Comparison of ENCODE assay signal across 9 cellular contexts in the genomic region with DNA sequence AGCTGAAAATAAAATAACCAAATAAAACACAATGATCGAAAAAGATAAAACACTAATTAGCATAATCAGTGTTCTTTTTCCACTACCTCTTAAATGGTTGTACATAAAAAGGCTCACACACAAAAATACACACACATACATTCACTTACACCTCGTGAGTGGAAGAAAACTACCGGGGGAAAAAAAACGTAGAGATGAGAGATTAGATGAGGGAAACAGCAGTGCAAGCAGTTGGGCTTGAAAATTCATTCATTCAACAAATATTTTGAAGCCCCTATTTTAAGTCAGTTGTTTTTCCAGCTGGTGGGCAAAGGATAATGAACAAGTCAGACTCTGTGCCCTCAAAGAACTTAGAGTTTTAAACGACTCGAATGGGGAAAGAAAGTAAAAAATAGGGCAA. TPM values are rescaled to one million over a fixed set of nuclear protein-coding genes. Genes with fewer than 3 reads are reported as not detected.
DNase-seq lines count a peak whose midpoint lies in the region; ATAC-seq and TF ChIP-seq lines count a peak whose summit lies in the region.
"Had no signal": no experiment of that assay in that cellular context is flagged by ENCODE, and none has a peak within 500 bp of the region (broad histone marks: within the 10 kb centered on the region; RNA-seq: fewer than 3 reads in every experiment).

No MANE protein-coding gene starts in this region.

- H3K9me3 Mint-ChIP-seq in CD14-positive monocyte, result no peaks in the 10 kb centered on the region
- H3K9me3 Mint-ChIP-seq in activated CD8-positive, alpha-beta T cell treated with anti-CD3 and anti-CD28 coated beads, Interleukin-2, amount 10 ng/mL, durations not matched to agents 7 days and 5 days (ENCODE audit: insufficient read depth), result no peaks in the 10 kb centered on the region

- DNase-seq in IMR-90 (no peak), choroid plexus epithelial cell (ENCODE audit: low read depth) (no peak), CD14-positive monocyte (ENCODE audit: low spot score) (no peak)
- DNase-seq in activated CD8-positive, alpha-beta T cell treated with anti-CD3 and anti-CD28 coated beads, Interleukin-2, amount 10 ng/mL, durations not matched to agents 7 days and 5 days, result no peak
- DNase-seq: NCI-H1436 treated with DMSO at 0.1 percent for 48 hours had no signal

- H3K4me1 ChIP-seq in ACC112 (ENCODE audit: control insufficient read depth, insufficient read depth, low read length, unreplicated experiment) (peaks cover 48% of the 10 kb centered on the region), IMR-90 (ENCODE audit: control insufficient read depth, insufficient read depth, low read length) (peaks cover 1% of the 10 kb centered on the region; the same call in 1 of the 2 replicates), mucosa of stomach (ENCODE audit: control insufficient read depth, insufficient read depth, low read length) (peaks cover 10% of the 10 kb centered on the region)

- H3K9me3 ChIP-seq in IMR-90 (ENCODE audit: control insufficient read depth, insufficient read depth, low read length) (no peaks in the 10 kb centered on the region), mucosa of stomach (ENCODE audit: control insufficient read depth, low read length) (no peaks in the 10 kb centered on the region)

- intact Hi-C loops in IMR-90 (cut with micrococcal nuclease), result loop anchor here (5.0 kb wide), 1 partner anchor 48 kb away; no protein-coding TSS in a partner anchor
- intact Hi-C loops in CD14-positive monocyte (cut with micrococcal nuclease), result no loop called here

- no peaks in the 10 kb centered on the region for H3K36me3 Mint-ChIP-seq in CD14-positive monocyte
- H3K36me3 Mint-ChIP-seq in activated CD8-positive, alpha-beta T cell treated with anti-CD3 and anti-CD28 coated beads, Interleukin-2, amount 10 ng/mL, durations not matched to agents 7 days and 5 days (ENCODE audit: low read depth), result peaks cover 4% of the 10 kb centered on the region

- no peak overlapping the region for H3K9ac ChIP-seq in IMR-90 (ENCODE audit: low read depth, low read length)
- H3K9ac ChIP-seq in mucosa of stomach (ENCODE audit: low read length), result peak overlapping the region; percentile 90

- no peak for ATAC-seq in IMR-90 (ENCODE audit: low read depth)
- no peak for ATAC-seq in GM21526 (IDR thresholded peaks at IDR 0.05; ENCODE audit: low FRiP score, unreplicated experiment)
- ATAC-seq in HG03439 (IDR thresholded peaks at IDR 0.05; ENCODE audit: unreplicated experiment), result no peak
- ATAC-seq in activated CD8-positive, alpha-beta T cell treated with anti-CD3 and anti-CD28 coated beads, Interleukin-2, amount 10 ng/mL, durations not matched to agents 7 days and 5 days, result no peak

- peak overlapping the region; percentile 90 for H3K4me3 ChIP-seq in ACC112 (ENCODE audit: low read depth, low read length)
- H3K4me3 ChIP-seq in IMR-90 (ENCODE audit: insufficient read depth, low read depth, low read length), result peak overlapping the region; percentile 70
- peak overlapping the region; percentile 92 for H3K4me3 ChIP-seq in choroid plexus epithelial cell (ENCODE audit: low read depth, low read length)
- H3K4me3 ChIP-seq in mucosa of stomach (ENCODE audit: low read length), result peak overlapping the region; percentile 95

- no peak overlapping the region for H2BK15ac ChIP-seq in IMR-90 (ENCODE audit: low read depth, low read length)

- H3K56ac ChIP-seq in IMR-90 (ENCODE audit: extremely low read depth, insufficient read depth, low read length), result no peak overlapping the region; the same call in 1 of the 2 replicates

- no peaks in the 10 kb centered on the region for H3K36me3 ChIP-seq in ACC112 (ENCODE audit: insufficient read depth, low read length)
- H3K36me3 ChIP-seq in IMR-90 (ENCODE audit: control insufficient read depth, insufficient read depth, low read length), result no peaks in the 10 kb centered on the region
- H3K36me3 ChIP-seq in mucosa of stomach (ENCODE audit: control insufficient read depth, insufficient read depth, low read length), result no peaks in the 10 kb centered on the region

- H3K4me2 ChIP-seq in IMR-90 (ENCODE audit: low read depth, low read length), result peak overlapping the region; percentile 89

- H3K9me1 ChIP-seq in IMR-90 (ENCODE audit: insufficient read depth, low read length), result no peaks in the 10 kb centered on the region

- CTCF ChIA-PET in IMR-90 (lab: Yijun Ruan, JAX), result interaction anchor here (1.0 to 1.9 kb wide), 2 partner anchors 49 to 52 kb away, joined by 5 to 6 read pairs; no protein-coding TSS in a partner anchor
- CTCF ChIA-PET in activated CD8-positive, alpha-beta T cell treated with anti-CD3 and anti-CD28 coated beads, Interleukin-2, amount 10 ng/mL, durations not matched to agents 7 days and 5 days (lab: Charles Lee), result interaction anchor here (1.4 kb wide), 1 partner anchor 13 kb away, joined by 11 read pairs; no protein-coding TSS in a partner anchor

- no peak overlapping the region for H3K18ac ChIP-seq in IMR-90 (ENCODE audit: low read depth, low read length)

- H3K79me2 ChIP-seq in ACC112 (ENCODE audit: control insufficient read depth, insufficient read depth, low read length, unreplicated experiment), result peaks cover 69% of the 10 kb centered on the region

- no peak overlapping the region for H2AK5ac ChIP-seq in IMR-90 (ENCODE audit: low read depth, low read length)

- no CpG with 5 or more reads among the region's 6 CpGs for WGBS in IMR-90 (ENCODE audit: extremely low coverage in 2 of 2, insufficient read length in 1 of 2), 2 experiments

- no peak overlapping the region for H4K5ac ChIP-seq in IMR-90 (ENCODE audit: low read depth, low read length)

- H3K27me3 ChIP-seq in ACC112 (ENCODE audit: insufficient read depth, low read length), result no peaks in the 10 kb centered on the region
- no peaks in the 10 kb centered on the region for H3K27me3 ChIP-seq in IMR-90 (ENCODE audit: control insufficient read depth, insufficient read depth, low read length)
- no peaks in the 10 kb centered on the region for H3K27me3 ChIP-seq in mucosa of stomach (ENCODE audit: control insufficient read depth, insufficient read depth, low read length)

- POLR2A ChIA-PET in IMR-90 (lab: Charles Lee; ENCODE audit: unreplicated experiment), result no interaction called here
- POLR2A ChIA-PET in activated CD8-positive, alpha-beta T cell treated with anti-CD3 and anti-CD28 coated beads, Interleukin-2, amount 10 ng/mL, durations not matched to agents 7 days and 5 days (lab: Charles Lee), result interaction anchor here (1.2 to 1.8 kb wide), 3 partner anchors 12 to 33 kb away, joined by 3 to 10 read pairs (median 10); no protein-coding TSS in a partner anchor

- peak overlapping the region; percentile 92 for H3K27ac ChIP-seq in ACC112 (ENCODE audit: low read depth, low read length)
- no peak overlapping the region for H3K27ac ChIP-seq in IMR-90 (ENCODE audit: insufficient read depth, low read length)

- no peak for TF ChIP-seq RAD21 in IMR-90 (IDR thresholded peaks at IDR 0.05; ENCODE audit: low read length)

- BruUV-seq in IMR-90 (replicated peaks; lab: Mats Ljungman, UMichigan), result no TSS peak

- no peak overlapping the region for H2BK120ac ChIP-seq in IMR-90 (ENCODE audit: low read depth, low read length)

- H2AFZ ChIP-seq in ACC112 (ENCODE audit: low read length, unreplicated experiment) (no peak overlapping the region), IMR-90 (replicated peaks; ENCODE audit: low read length, poor library complexity) (no peak overlapping the region)

- no peak for TF ChIP-seq POLR2A in IMR-90 (IDR thresholded peaks at IDR 0.05; ENCODE audit: low read depth, low read length)

- no peak overlapping the region for H4K91ac ChIP-seq in IMR-90 (ENCODE audit: insufficient read depth, low read depth, low read length)

- peaks cover 17% of the 10 kb centered on the region for H3K4me1 Mint-ChIP-seq in CD14-positive monocyte
- peaks cover 29% of the 10 kb centered on the region for H3K4me1 Mint-ChIP-seq in activated CD8-positive, alpha-beta T cell treated with anti-CD3 and anti-CD28 coated beads, Interleukin-2, amount 10 ng/mL, durations not matched to agents 7 days and 5 days (ENCODE audit: low read depth)

- no peak overlapping the region for H2BK20ac ChIP-seq in IMR-90 (ENCODE audit: low read depth, low read length)

- peak overlapping the region in 3 of 7 donors; percentile 44 to 78 (median 63) for H3K27ac Mint-ChIP-seq in CD14-positive monocyte
- no peak overlapping the region for H3K27ac Mint-ChIP-seq in activated CD8-positive, alpha-beta T cell treated with anti-CD3 and anti-CD28 coated beads, Interleukin-2, amount 10 ng/mL, durations not matched to agents 7 days and 5 days

- in situ Hi-C loops in IMR-90 (cut with MboI; ENCODE audit: low sequenced_read_pairs), result no loop called here

- H2AK9ac ChIP-seq in IMR-90 (replicated peaks; ENCODE audit: low read depth, low read length, poor library complexity), result no peak overlapping the region

- H3K23ac ChIP-seq in IMR-90 (ENCODE audit: low read depth, low read length), result no peak overlapping the region

- H3K4ac ChIP-seq in IMR-90 (ENCODE audit: low read depth, low read length), result no peak overlapping the region

- dilution Hi-C loops in IMR-90 (cut with HindIII; ENCODE audit: low sequenced_read_pairs, unreplicated experiment), result no loop called here

- H4K8ac ChIP-seq in IMR-90 (ENCODE audit: low read depth in 2 of 2, low read length in 2 of 2), result no peak overlapping the region; a peak in 1 of 4 replicates

- H3K14ac ChIP-seq in IMR-90 (replicated peaks; ENCODE audit: low read depth, low read length), result no peak overlapping the region

- H3K27me3 Mint-ChIP-seq in CD14-positive monocyte (ENCODE audit: low read depth in 3 of 3), result peaks cover 0 to 2% (median 0%) of the 10 kb centered on the region in 3 donors
- H3K27me3 Mint-ChIP-seq in activated CD8-positive, alpha-beta T cell treated with anti-CD3 and anti-CD28 coated beads, Interleukin-2, amount 10 ng/mL, durations not matched to agents 7 days and 5 days (ENCODE audit: low read depth), result no peaks in the 10 kb centered on the region

- no peak overlapping the region for H2BK5ac ChIP-seq in IMR-90 (ENCODE audit: low read depth, low read length, poor library complexity, severe bottlenecking)

- H3K4me3 Mint-ChIP-seq in CD14-positive monocyte, result no peak overlapping the region
- no peak overlapping the region for H3K4me3 Mint-ChIP-seq in activated CD8-positive, alpha-beta T cell treated with anti-CD3 and anti-CD28 coated beads, Interleukin-2, amount 10 ng/mL, durations not matched to agents 7 days and 5 days

- H4K20me1 ChIP-seq in IMR-90 (ENCODE audit: insufficient read depth, low read length), result no peaks in the 10 kb centered on the region

- no peak for TF ChIP-seq CTCF in IMR-90 (conservative IDR thresholded peaks at IDR 0.05; ENCODE audit: low read depth, low read length)
- TF ChIP-seq CTCF in choroid plexus epithelial cell (conservative IDR thresholded peaks at IDR 0.05; ENCODE audit: low read depth, low read length), result no peak
- TF ChIP-seq CTCF in CD14-positive monocyte (IDR thresholded peaks at IDR 0.05), result no peak

- H3K79me1 ChIP-seq in IMR-90 (ENCODE audit: low read depth in 1 of 2, low read length in 2 of 2), result peaks cover 16 to 31% of the 10 kb centered on the region in 2 experiments; a peak in 3 of 4 replicates

RNA-seq across cellular contexts. Expression of a gene that starts 1.0 kb away (rescaled TPM):
- 29.9 and 30.3 TPM in 2 replicates for total RNA-seq in IMR-90 (2012; rRNA removed)
- polyA plus RNA-seq in IMR-90 (2012; rRNA removed) (10.2 and 10.7 TPM in 2 replicates), CD14-positive monocyte (10 to 100 TPM; 12.5 to 14.0 TPM)
- 3.5 and 11.9 TPM in 2 replicates for polyA plus RNA-seq in IMR-90 (2012; cell fraction: cytosol; rRNA removed)
- 5.6 and 37.5 TPM in 2 replicates for polyA plus RNA-seq in IMR-90 (2012; cell fraction: nucleus; rRNA removed; ENCODE audit: low replicate concordance)
- total RNA-seq in activated CD8-positive, alpha-beta T cell treated with anti-CD3 and anti-CD28 coated beads, Interleukin-2, amount 10 ng/mL, durations not matched to agents 7 days and 5 days, result 10 to 100 TPM; 33.7 to 36.8 TPM

RNA-seq across cellular contexts. Expression of a gene that starts 1.4 kb away (rescaled TPM):
- 11.8 and 27.5 TPM in 2 replicates for total RNA-seq in IMR-90 (2012; rRNA removed)
- 18.2 and 21.4 TPM in 2 replicates for polyA plus RNA-seq in IMR-90 (2012; rRNA removed)
- polyA plus RNA-seq in IMR-90 (2012; cell fraction: cytosol; rRNA removed), result 1.2 and 1.8 TPM in 2 replicates
- polyA plus RNA-seq in IMR-90 (2012; cell fraction: nucleus; rRNA removed; ENCODE audit: low replicate concordance), result 0.78 and 10.8 TPM in 2 replicates
- polyA plus RNA-seq in CD14-positive monocyte, result 10 to 100 TPM; 56.1 to 65.6 TPM
- total RNA-seq in activated CD8-positive, alpha-beta T cell treated with anti-CD3 and anti-CD28 coated beads, Interleukin-2, amount 10 ng/mL, durations not matched to agents 7 days and 5 days, result 10 to 100 TPM; 47.1 to 58.0 TPM

RNA-seq across cellular contexts. Expression of a gene that starts 53.6 kb away (rescaled TPM):
- not detected in 2 replicates for total RNA-seq in IMR-90 (2012; rRNA removed)
- polyA plus RNA-seq in IMR-90 (2012; rRNA removed) (0.07 TPM in 1 of 2 replicates, not detected in the other), CD14-positive monocyte (not detected)
- polyA plus RNA-seq in IMR-90 (2012; cell fraction: cytosol; rRNA removed), result not detected in 2 replicates
- polyA plus RNA-seq in IMR-90 (2012; cell fraction: nucleus; rRNA removed; ENCODE audit: low replicate concordance), result not detected in 2 replicates
- total RNA-seq in activated CD8-positive, alpha-beta T cell treated with anti-CD3 and anti-CD28 coated beads, Interleukin-2, amount 10 ng/mL, durations not matched to agents 7 days and 5 days, result not detected
